8 cellular contexts compared by ENCODE assay signal in genomic region chr16:84600343-84601229, GRCh38. TPM values are rescaled to one million over a fixed set of nuclear protein-coding genes. Genes with fewer than 3 reads are reported as not detected.
DNase-seq lines count a peak whose midpoint lies in the region; ATAC-seq and TF ChIP-seq lines count a peak whose summit lies in the region.

No MANE protein-coding gene starts in this region.

- ATAC-seq in GM19397 (IDR thresholded peaks at IDR 0.05; ENCODE audit: unreplicated experiment) (peak; percentile 43), HG03442 (IDR thresholded peaks at IDR 0.05; ENCODE audit: unreplicated experiment) (peak; percentile 56), activated B cell treated with CpG ODN at 0.5 μM for 24 hours (ENCODE audit: low read depth) (peak; percentile 70)

- DNase-seq in D341Med (ENCODE audit: low spot score), result peak; percentile 62
- no peak for DNase-seq in activated B cell treated with CpG ODN at 0.5 μM for 24 hours
- DNase-seq in type B pancreatic cell (ENCODE audit: extremely low spot score, unreplicated experiment), result no peak
- DNase-seq in RPMI8226, result no peak
- DNase-seq in occipital lobe (lab: John Stamatoyannopoulos, UW), result no peak

- H3K36me3 ChIP-seq in iPS-18a (ENCODE audit: control insufficient read depth, low read depth, low read length), result peaks cover 3% of the 10 kb centered on the region

- TF ChIP-seq CTCF in activated B cell treated with CpG ODN at 0.5 μM for 24 hours (IDR thresholded peaks at IDR 0.05), result no peak
- no peak for TF ChIP-seq CTCF in type B pancreatic cell (conservative IDR thresholded peaks at IDR 0.05)

- H3K27ac Mint-ChIP-seq in activated B cell treated with CpG ODN at 0.5 μM for 24 hours (peak overlapping the region; percentile 97), type B pancreatic cell (peak overlapping the region; percentile 53)

- peaks cover 22% of the 10 kb centered on the region for H3K36me3 Mint-ChIP-seq in activated B cell treated with CpG ODN at 0.5 μM for 24 hours (ENCODE audit: low read depth)
- H3K36me3 Mint-ChIP-seq in type B pancreatic cell, result peaks cover 5% of the 10 kb centered on the region

- H3K27me3 Mint-ChIP-seq in activated B cell treated with CpG ODN at 0.5 μM for 24 hours, result no peaks in the 10 kb centered on the region
- H3K27me3 Mint-ChIP-seq in type B pancreatic cell, result no peaks in the 10 kb centered on the region

- H3K27ac ChIP-seq in iPS-18a (ENCODE audit: low read length), result no peak overlapping the region

- H3K9me3 ChIP-seq in iPS-18a (ENCODE audit: control insufficient read depth, low read depth, low read length), result peaks cover 1% of the 10 kb centered on the region

- H3K9me3 Mint-ChIP-seq in activated B cell treated with CpG ODN at 0.5 μM for 24 hours (no peaks in the 10 kb centered on the region), type B pancreatic cell (no peaks in the 10 kb centered on the region)

- no peak overlapping the region for H3K9ac ChIP-seq in iPS-18a (ENCODE audit: low read length)

- peak overlapping the region; percentile 54 for H3K4me3 ChIP-seq in iPS-18a (ENCODE audit: low read length)

- intact Hi-C loops in activated B cell treated with CpG ODN at 0.5 μM for 24 hours (cut with micrococcal nuclease), result loop anchor here (1.0 to 10.0 kb wide), 3 partner anchors 8 to 1154 kb away; partner anchors contain the start of gene C16orf74

- POLR2A ChIA-PET in activated B cell treated with CpG ODN at 0.5 μM for 24 hours (lab: Charles Lee), result interaction anchor here (0.7 to 12.5 kb wide), 17 partner anchors 8 to 709 kb away, joined by 3 to 333 read pairs (median 9); partner anchors contain the start of genes COTL1 and MBTPS1

- CTCF ChIA-PET in activated B cell treated with CpG ODN at 0.5 μM for 24 hours (lab: Charles Lee), result interaction anchor here (0.8 to 4.2 kb wide), 8 partner anchors 15 to 138 kb away, joined by 3 to 17 read pairs (median 4); no protein-coding TSS in a partner anchor

- peak overlapping the region; percentile 82 for H3K4me3 Mint-ChIP-seq in activated B cell treated with CpG ODN at 0.5 μM for 24 hours
- peak overlapping the region; percentile 49 for H3K4me3 Mint-ChIP-seq in type B pancreatic cell

- H3K4me1 Mint-ChIP-seq in activated B cell treated with CpG ODN at 0.5 μM for 24 hours, result peaks cover 95% of the 10 kb centered on the region
- peaks cover 62% of the 10 kb centered on the region for H3K4me1 Mint-ChIP-seq in type B pancreatic cell (ENCODE audit: unreplicated experiment)

- peaks cover 47% of the 10 kb centered on the region for H3K4me1 ChIP-seq in iPS-18a (ENCODE audit: control insufficient read depth, low read depth, low read length)

- H3K27me3 ChIP-seq in iPS-18a (ENCODE audit: control insufficient read depth, insufficient read depth, low read length), result no peaks in the 10 kb centered on the region

RNA-seq across cellular contexts. Expression of gene COTL1, which starts 17.3 kb away (rescaled TPM):
- total RNA-seq in activated B cell treated with CpG ODN at 0.5 μM for 24 hours (487 and 525 TPM in 2 replicates), type B pancreatic cell (ENCODE audit: low replicate concordance) (75.6 and 179 TPM in 2 replicates), occipital lobe (89.7 TPM)

RNA-seq across cellular contexts. Expression of gene KLHL36, which starts 47.7 kb away (rescaled TPM):
- 62.6 and 72.7 TPM in 2 replicates for total RNA-seq in activated B cell treated with CpG ODN at 0.5 μM for 24 hours
- 40.3 and 64.7 TPM in 2 replicates for total RNA-seq in type B pancreatic cell (ENCODE audit: low replicate concordance)
- total RNA-seq in occipital lobe, result 75.2 TPM
